12 cellular contexts compared by ENCODE assay signal in the genomic region with DNA sequence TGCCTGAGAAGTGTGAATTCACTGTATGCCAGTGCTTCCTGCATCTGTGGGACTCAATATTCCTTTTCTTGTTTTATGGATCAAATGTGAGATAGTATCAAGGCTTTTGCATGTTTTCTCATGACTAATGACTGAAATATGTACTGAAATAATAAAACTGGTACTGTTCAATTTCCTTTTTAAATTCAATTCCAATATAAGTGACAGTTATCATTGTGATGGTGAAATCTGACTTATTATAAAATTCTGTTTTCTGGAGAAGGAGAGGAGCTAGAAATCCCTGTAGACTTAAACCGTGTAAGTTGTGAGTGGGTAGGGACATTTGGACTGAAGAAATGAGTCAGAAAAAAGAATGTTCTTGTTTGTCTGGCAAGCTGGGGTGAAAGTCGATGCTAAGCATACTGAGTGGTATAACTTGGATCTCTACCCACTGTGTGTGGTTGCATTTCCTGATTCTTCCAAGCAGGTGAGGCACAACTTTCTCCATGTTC.
DNase-seq lines count a peak whose midpoint lies in the region; ATAC-seq, FAIRE-seq and TF ChIP-seq lines count a peak whose summit lies in the region.
"Had no signal": no experiment of that assay in that cellular context is flagged by ENCODE, and none has a peak within 500 bp of the region (broad histone marks: within the 10 kb centered on the region; RNA-seq: fewer than 3 reads in every experiment).

No MANE protein-coding gene starts in this region.

- H3K4ac ChIP-seq in mesendoderm (ENCODE audit: low read depth, low read length): no peak overlapping the region

- no peak overlapping the region for H2BK5ac ChIP-seq in mesendoderm (ENCODE audit: low read length)

- no CpG with 5 or more reads among the region's 2 CpGs for WGBS in mesendoderm (ENCODE audit: extremely low coverage, insufficient coverage, low lambda C conversion rate)
- 49 to 68% (median 61%) methylated on average over 2 of the region's 2 CpGs for WGBS in small intestine, 3 donors

- no peak for ATAC-seq in stimulated activated memory B cell treated with anti-CD40 and anti-IgM and Interleukin-4, amounts not matched to agents 10 μg/mL and 1 μg/mL and 100 μg/mL, for 72 hours
- ATAC-seq: T-cell had no signal

- H3K56ac ChIP-seq in mesendoderm (ENCODE audit: low read length): no peak overlapping the region

- no peak overlapping the region for H4K5ac ChIP-seq in mesendoderm (ENCODE audit: low read length)

- no peak overlapping the region for H3K23ac ChIP-seq in mesendoderm (ENCODE audit: low read length)

- H2BK15ac ChIP-seq in mesendoderm (replicated peaks; ENCODE audit: low read depth): no peak overlapping the region

- H3K4me2 ChIP-seq in mesendoderm (ENCODE audit: low read length): no peak overlapping the region

- no peaks in the 10 kb centered on the region for H3K36me3 Mint-ChIP-seq in chondrocyte (ENCODE audit: low read depth)
- H3K36me3 Mint-ChIP-seq in stimulated activated memory B cell treated with anti-CD40 and anti-IgM and Interleukin-4, amounts not matched to agents 10 μg/mL and 1 μg/mL and 100 μg/mL, for 72 hours: no peaks in the 10 kb centered on the region
- H3K36me3 Mint-ChIP-seq: CD14-positive monocyte, T-cell had no signal

- H3K27me3 ChIP-seq in mesendoderm (ENCODE audit: insufficient read depth, low read length, poor library complexity): no peaks in the 10 kb centered on the region
- H3K27me3 ChIP-seq in small intestine (ENCODE audit: control insufficient read depth in 2 of 2, insufficient read depth in 2 of 2, low read length in 2 of 2): no peaks in the 10 kb centered on the region

- H4K8ac ChIP-seq in mesendoderm (ENCODE audit: low read depth, low read length): no peak overlapping the region

- H3K27me3 Mint-ChIP-seq in chondrocyte (ENCODE audit: low read depth): no peaks in the 10 kb centered on the region
- H3K27me3 Mint-ChIP-seq in stimulated activated memory B cell treated with anti-CD40 and anti-IgM and Interleukin-4, amounts not matched to agents 10 μg/mL and 1 μg/mL and 100 μg/mL, for 72 hours: peaks cover 15% of the 10 kb centered on the region

- no peak overlapping the region for H3K4me3 Mint-ChIP-seq in chondrocyte (ENCODE audit: unreplicated experiment)
- H3K4me3 Mint-ChIP-seq in stimulated activated memory B cell treated with anti-CD40 and anti-IgM and Interleukin-4, amounts not matched to agents 10 μg/mL and 1 μg/mL and 100 μg/mL, for 72 hours: no peak overlapping the region
- H3K4me3 Mint-ChIP-seq: CD14-positive monocyte, T-cell had no signal

- FAIRE-seq in small intestine (lab: Jason Lieb, UNC): no peak

- no peaks in the 10 kb centered on the region for H3K9me3 Mint-ChIP-seq in chondrocyte (ENCODE audit: low read depth)
- H3K9me3 Mint-ChIP-seq in stimulated activated memory B cell treated with anti-CD40 and anti-IgM and Interleukin-4, amounts not matched to agents 10 μg/mL and 1 μg/mL and 100 μg/mL, for 72 hours: no peaks in the 10 kb centered on the region
- H3K9me3 Mint-ChIP-seq: CD14-positive monocyte, T-cell had no signal

- H3K4me1 ChIP-seq in mesendoderm (ENCODE audit: control insufficient read depth, low read depth, low read length): no peaks in the 10 kb centered on the region
- H3K4me1 ChIP-seq in small intestine (ENCODE audit: control insufficient read depth in 2 of 2, insufficient read depth in 1 of 2, low read depth in 1 of 2, low read length in 1 of 2): no peaks in the 10 kb centered on the region

- H3K4me1 Mint-ChIP-seq in chondrocyte (ENCODE audit: low read depth): peaks cover 56% of the 10 kb centered on the region
- no peaks in the 10 kb centered on the region for H3K4me1 Mint-ChIP-seq in stimulated activated memory B cell treated with anti-CD40 and anti-IgM and Interleukin-4, amounts not matched to agents 10 μg/mL and 1 μg/mL and 100 μg/mL, for 72 hours

- H2BK120ac ChIP-seq in mesendoderm (ENCODE audit: low read depth, low read length): no peak overlapping the region

- no peaks in the 10 kb centered on the region for H3K79me2 ChIP-seq in mesendoderm (ENCODE audit: control insufficient read depth, insufficient read depth, low read length)

- DNase-seq in AG08395 (ENCODE audit: low spot score): peak; percentile 71
- DNase-seq in LoVo (ENCODE audit: low spot score): peak; percentile 49
- no peak for DNase-seq in chondrocyte (ENCODE audit: low spot score)
- DNase-seq in mesendoderm: peak; percentile 18
- DNase-seq in ecto neural progenitor cell (ENCODE audit: low spot score): no peak
- DNase-seq in NOMO-1 (lab: John Stamatoyannopoulos, UW; ENCODE audit: unreplicated experiment in 2 of 2): no peak
- DNase-seq in small intestine: no peak
- DNase-seq: cerebellar nuclear complex, NCI-H2171 treated with DMSO at 0.1 percent for 48 hours, T-cell had no signal

- H3K4me3 ChIP-seq in mesendoderm (ENCODE audit: low read length) (no peak overlapping the region), small intestine (ENCODE audit: low read depth in 1 of 2, low read length in 2 of 2) (no peak overlapping the region)

- no peak overlapping the region for H3K18ac ChIP-seq in mesendoderm (ENCODE audit: low read length)

- no peaks in the 10 kb centered on the region for H3K79me1 ChIP-seq in mesendoderm (ENCODE audit: low read length)

- no peaks in the 10 kb centered on the region for H3K9me3 ChIP-seq in small intestine (ENCODE audit: control insufficient read depth, low read depth)

- H3K9ac ChIP-seq in mesendoderm (ENCODE audit: low read length): no peak overlapping the region

- no peaks in the 10 kb centered on the region for H3K36me3 ChIP-seq in mesendoderm (ENCODE audit: control insufficient read depth, insufficient read depth, low read length)
- no peaks in the 10 kb centered on the region for H3K36me3 ChIP-seq in small intestine (ENCODE audit: control insufficient read depth in 2 of 2, insufficient read depth in 2 of 2, low read length in 2 of 2)

- H2AK5ac ChIP-seq in mesendoderm (ENCODE audit: low read length): no peak overlapping the region

- no peak for TF ChIP-seq CTCF in chondrocyte (IDR thresholded peaks at IDR 0.05)

- H3K27ac ChIP-seq in mesendoderm (ENCODE audit: low read depth, low read length): no peak overlapping the region
- no peak overlapping the region for H3K27ac ChIP-seq in small intestine (ENCODE audit: low read depth in 1 of 2, low read length in 1 of 2)

- H3K27ac Mint-ChIP-seq in chondrocyte (ENCODE audit: unreplicated experiment): peak overlapping the region; percentile 94
- H3K27ac Mint-ChIP-seq in stimulated activated memory B cell treated with anti-CD40 and anti-IgM and Interleukin-4, amounts not matched to agents 10 μg/mL and 1 μg/mL and 100 μg/mL, for 72 hours: no peak overlapping the region
- H3K27ac Mint-ChIP-seq: CD14-positive monocyte, T-cell had no signal

Comparison
In these comparisons a context has a peak if more than half of its experiments do, and no peak if none do; other contexts are left out.
1. DNase-seq: peak in AG08395 (single experiment), LoVo (single experiment) and mesendoderm (single experiment); none in chondrocyte (single experiment), ecto neural progenitor cell (single experiment), NOMO-1 (0 of 2) and small intestine (single experiment).